8 cellular contexts compared by ENCODE assay signal in the genomic region with DNA sequence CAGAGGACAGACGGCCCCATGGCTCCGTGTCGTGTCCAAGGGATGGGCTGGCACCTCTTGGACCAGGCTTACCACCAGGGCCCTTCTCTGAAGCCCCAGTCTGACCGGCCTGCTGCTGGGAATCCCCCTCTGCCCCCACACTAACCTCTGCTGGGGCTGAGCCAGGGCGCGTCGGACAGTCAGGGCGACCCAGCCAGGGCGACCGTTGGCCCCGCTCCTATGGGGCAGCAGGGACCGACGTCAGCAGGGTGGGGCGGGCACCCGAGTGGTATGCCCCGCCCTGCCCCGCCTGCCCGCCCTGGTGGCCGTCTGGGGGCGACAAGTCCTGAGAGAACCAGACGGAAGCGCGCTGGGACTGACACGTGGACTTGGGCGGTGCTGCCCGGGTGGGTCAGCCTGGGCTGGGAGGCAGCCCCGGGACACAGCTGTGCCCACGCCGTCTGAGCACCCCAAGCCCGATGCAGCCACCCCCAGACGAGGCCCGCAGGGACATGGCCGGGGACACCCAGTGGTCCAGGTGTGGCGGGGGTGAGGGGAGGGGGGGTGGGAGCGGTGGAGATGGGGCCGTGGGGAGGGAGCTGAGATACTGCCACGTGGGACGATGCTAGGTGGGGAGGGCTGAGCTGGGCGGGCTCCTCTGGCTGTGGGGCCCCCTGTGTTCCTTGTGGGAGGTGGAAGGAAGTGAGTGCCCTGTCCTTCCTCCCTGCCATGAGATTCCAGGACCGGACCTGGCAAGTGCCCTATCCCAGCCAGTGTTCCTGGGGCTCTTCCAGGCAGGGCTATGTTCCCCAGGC. TPM values are rescaled to one million over a fixed set of nuclear protein-coding genes. Genes with fewer than 3 reads are reported as not detected.
DNase-seq lines count a peak whose midpoint lies in the region; ATAC-seq and TF ChIP-seq lines count a peak whose summit lies in the region.

A gene with protein sequence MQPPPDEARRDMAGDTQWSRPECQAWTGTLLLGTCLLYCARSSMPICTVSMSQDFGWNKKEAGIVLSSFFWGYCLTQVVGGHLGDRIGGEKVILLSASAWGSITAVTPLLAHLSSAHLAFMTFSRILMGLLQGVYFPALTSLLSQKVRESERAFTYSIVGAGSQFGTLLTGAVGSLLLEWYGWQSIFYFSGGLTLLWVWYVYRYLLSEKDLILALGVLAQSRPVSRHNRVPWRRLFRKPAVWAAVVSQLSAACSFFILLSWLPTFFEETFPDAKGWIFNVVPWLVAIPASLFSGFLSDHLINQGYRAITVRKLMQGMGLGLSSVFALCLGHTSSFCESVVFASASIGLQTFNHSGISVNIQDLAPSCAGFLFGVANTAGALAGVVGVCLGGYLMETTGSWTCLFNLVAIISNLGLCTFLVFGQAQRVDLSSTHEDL (plus strand): TSS at position 337 of the 794 bp plus-strand sequence. CDS start 122 bp downstream, at position 459.

- ATAC-seq in HG03159 (IDR thresholded peaks at IDR 0.05; ENCODE audit: unreplicated experiment): no peak

- H3K9me3 ChIP-seq in neuron (ENCODE audit: low read length): peaks cover 10% of the 10 kb centered on the region

- H3K36me3 ChIP-seq in neuron (ENCODE audit: insufficient read depth, low read length): peaks cover 23% of the 10 kb centered on the region

- H3K27me3 ChIP-seq in neuron (ENCODE audit: insufficient read depth, low read length): no peaks in the 10 kb centered on the region

- H3K4me3 ChIP-seq in fibroblast of pulmonary artery (replicated peaks; ENCODE audit: low read depth, low read length) (peak within 1 kb of the TSS; percentile 27), neuron (ENCODE audit: low read length) (peak within 1 kb of the TSS; percentile 25)

- peaks cover 15% of the 10 kb centered on the region for H3K4me1 ChIP-seq in neuron (ENCODE audit: insufficient read depth, low read length)

- H2AFZ ChIP-seq in neuron (ENCODE audit: low read depth, low read length): no peak within 1 kb of the TSS

- DNase-seq in AML-193 (lab: John Stamatoyannopoulos, UW) (peak; percentile 74 to 75), GM19240 (ENCODE audit: insufficient read length, low spot score) (peak; percentile 84), HT-29 (ENCODE audit: low spot score) (peak; percentile 96), fibroblast of pulmonary artery (ENCODE audit: low read depth) (peak; percentile 16), NCI-H1930 (lab: John Stamatoyannopoulos, UW) (no peak)
- peak; percentile 86 for DNase-seq in activated CD8-positive, alpha-beta memory T cell treated with anti-CD3 and anti-CD28 coated beads for 24 hours

- no peak for TF ChIP-seq CTCF in fibroblast of pulmonary artery (IDR thresholded peaks at IDR 0.05; ENCODE audit: low read length, missing control alignments)

RNA-seq across cellular contexts. Expression of the gene that starts here (rescaled TPM):
- total RNA-seq in HT-29 (2014; rRNA removed; shearing (Covaris generic)): 119 and 127 TPM in 2 replicates

Comparison
In these comparisons a context has a peak if more than half of its experiments do, and no peak if none do; other contexts are left out.
1. DNase-seq: peak in AML-193 (2 of 2), GM19240 (single experiment), HT-29 (single experiment), activated CD8-positive, alpha-beta memory T cell treated with anti-CD3 and anti-CD28 coated beads for 24 hours (single experiment) and fibroblast of pulmonary artery (single experiment); none in NCI-H1930 (0 of 2).